In the genomic region with DNA sequence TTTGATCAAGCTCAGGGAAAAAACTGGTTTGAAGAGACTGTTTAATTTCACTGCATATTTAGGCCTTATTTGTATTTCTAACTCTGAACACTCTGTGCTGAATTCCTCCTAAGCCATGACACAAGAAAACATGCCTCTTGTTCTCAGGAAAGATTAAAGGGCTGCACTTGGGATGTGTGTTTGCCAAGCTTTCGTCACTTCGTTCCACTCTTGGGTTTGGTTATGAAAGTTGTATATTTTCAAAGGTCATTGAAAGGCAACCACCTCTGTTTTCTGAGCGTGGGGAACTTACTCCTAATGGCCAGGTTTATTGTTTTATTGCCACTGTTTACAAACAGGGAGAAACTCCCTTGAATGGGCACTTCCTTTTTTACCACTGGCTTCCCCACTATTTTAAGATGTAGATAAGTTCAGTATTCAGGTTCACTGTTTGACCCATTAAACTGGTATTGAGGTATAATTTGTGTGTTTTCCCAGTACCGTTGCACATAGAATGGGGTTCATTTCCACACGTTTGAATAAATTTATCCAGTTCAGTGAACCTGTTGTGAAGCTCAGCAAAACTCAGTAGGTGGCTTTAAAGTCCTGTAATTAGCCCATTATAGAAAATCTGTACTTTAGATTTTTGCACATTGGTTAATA, we compare ENCODE assay signal across 20 cellular contexts.
DNase-seq lines count a peak whose midpoint lies in the region; ATAC-seq and TF ChIP-seq lines count a peak whose summit lies in the region.
"Had no signal": no experiment of that assay in that cellular context is flagged by ENCODE, and none has a peak within 500 bp of the region (broad histone marks: within the 10 kb centered on the region; RNA-seq: fewer than 3 reads in every experiment).

No MANE protein-coding gene starts in this region.

- intact Hi-C loops in lower lobe of right lung (cut with DNase I) (no loop called here), Right ventricle myocardium inferior (cut with DNase I) (no loop called here)

- H3K36me3 ChIP-seq in SK-N-MC (ENCODE audit: insufficient read depth, low read length) (no peaks in the 10 kb centered on the region), lower lobe of right lung (no peaks in the 10 kb centered on the region), upper lobe of left lung (no peaks in the 10 kb centered on the region), Peyer's patch (no peaks in the 10 kb centered on the region)
- H3K36me3 ChIP-seq: BE2C, SJSA1 had no signal

- TF ChIP-seq EP300 in upper lobe of left lung (IDR thresholded peaks at IDR 0.05), result peak in 3 of 4 donors; percentile 56 to 96 (median 74)

- DNase-seq in NCI-H146 (lab: John Stamatoyannopoulos, UW) (peak; percentile 1), NCI-H146 treated with DMSO at 0.1 percent for 48 hours (lab: John Stamatoyannopoulos, UW; ENCODE audit: unreplicated experiment) (no peak), SK-N-MC (ENCODE audit: low read depth, low spot score) (no peak), lower lobe of right lung (no peak), upper lobe of left lung (peak in 1 of 2 donors; percentile 60), GOT3 (lab: John Stamatoyannopoulos, UW) (no peak), Right ventricle myocardium inferior (ENCODE audit: missing footprints) (no peak), Peyer's patch (no peak)
- DNase-seq: BE2C; CD4-positive, alpha-beta T cell; DND-41; GM23248; MV-4-11; NCI-H1694; NCI-H446; NCI-H82; PC-3 had no signal

- H3K9me3 ChIP-seq in SK-N-MC (ENCODE audit: low read depth, low read length) (no peaks in the 10 kb centered on the region), lower lobe of right lung (no peaks in the 10 kb centered on the region), upper lobe of left lung (no peaks in the 10 kb centered on the region), Peyer's patch (no peaks in the 10 kb centered on the region)
- H3K9me3 ChIP-seq: BE2C, SJSA1 had no signal

- H3K27me3 ChIP-seq in lower lobe of right lung (ENCODE audit: low read depth) (no peaks in the 10 kb centered on the region), upper lobe of left lung (no peaks in the 10 kb centered on the region), Peyer's patch (no peaks in the 10 kb centered on the region)

- H3K4me1 ChIP-seq in lower lobe of right lung (peaks cover 13% of the 10 kb centered on the region), upper lobe of left lung (peaks cover 0 to 29% (median 0%) of the 10 kb centered on the region in 4 donors), Peyer's patch (no peaks in the 10 kb centered on the region)
- H3K4me1 ChIP-seq: BE2C, SJSA1 had no signal

- TF ChIP-seq CTCF in lower lobe of right lung (IDR thresholded peaks at IDR 0.05) (no peak), upper lobe of left lung (IDR thresholded peaks at IDR 0.05) (no peak), Peyer's patch (IDR thresholded peaks at IDR 0.05) (no peak)

- no peak overlapping the region for H3K9ac ChIP-seq in SK-N-MC (ENCODE audit: insufficient read length)
- H3K9ac ChIP-seq: GM23248 had no signal

- TF ChIP-seq POLR2A in upper lobe of left lung (IDR thresholded peaks at IDR 0.05) (peak in 1 of 4 donors; percentile 29), Peyer's patch (IDR thresholded peaks at IDR 0.05) (no peak)

- H3K27ac ChIP-seq in SK-N-MC (peak overlapping the region; percentile 76), lower lobe of right lung (peak overlapping the region; percentile 69), upper lobe of left lung (peak overlapping the region; percentile 62 to 86 (median 72)), Peyer's patch (no peak overlapping the region)
- H3K27ac ChIP-seq: 22Rv1, GM23248, HL-60, SJSA1 had no signal

- 33 to 37% methylated on average over 5 of the region's 5 CpGs for whole genome bisulfite sequencing in upper lobe of left lung, 2 donors

- ATAC-seq in lower lobe of right lung (peak; percentile 76 to 89), upper lobe of left lung (ENCODE audit: low FRiP score in 2 of 2) (peak; percentile 40 to 70), Right ventricle myocardium inferior (no peak)
- ATAC-seq: PC-3 had no signal

- H3K4me3 ChIP-seq in SK-N-MC (no peak overlapping the region), lower lobe of right lung (no peak overlapping the region), upper lobe of left lung (no peak overlapping the region), Peyer's patch (no peak overlapping the region)
- H3K4me3 ChIP-seq: GM23248, SJSA1 had no signal

Comparison
In these comparisons a context has a peak if more than half of its experiments do, and no peak if none do; other contexts are left out.
1. H3K27ac ChIP-seq: peak in SK-N-MC (single experiment), lower lobe of right lung (single experiment) and upper lobe of left lung (4 of 4); none in Peyer's patch (0 of 4).